Comparison of ENCODE assay signal across 1 cellular context in genomic region chr2:236862961-236863728, GRCh38.
TF ChIP-seq lines count a peak whose summit lies in the region.

No MANE protein-coding gene starts in this region.

TF ChIP-seq in SK-N-SH treated with all-trans-retinoic acid at 6 μM for 48 hours, 23 proteins besides CTCF, POLR2A, EP300 and RAD21 (continued from another document):
- no peak for TF ChIP-seq PATZ1 (CRISPR knock-in tag; IDR thresholded peaks at IDR 0.05; ENCODE audit: borderline replicate concordance)
- no peak for TF ChIP-seq ZC3H10 (CRISPR knock-in tag; IDR thresholded peaks at IDR 0.05)
- TF ChIP-seq CSRNP3 (CRISPR knock-in tag; IDR thresholded peaks at IDR 0.05) = no peak
- no peak for TF ChIP-seq ZFP30 (CRISPR knock-in tag; IDR thresholded peaks at IDR 0.05)
